In genomic region chr12:122895757-122896636, GRCh38 we compare ENCODE assay signal across 8 cellular contexts. TPM values are rescaled to one million over a fixed set of nuclear protein-coding genes. Genes with fewer than 3 reads are reported as not detected.
DNase-seq lines count a peak whose midpoint lies in the region; ATAC-seq and TF ChIP-seq lines count a peak whose summit lies in the region.

A gene with protein sequence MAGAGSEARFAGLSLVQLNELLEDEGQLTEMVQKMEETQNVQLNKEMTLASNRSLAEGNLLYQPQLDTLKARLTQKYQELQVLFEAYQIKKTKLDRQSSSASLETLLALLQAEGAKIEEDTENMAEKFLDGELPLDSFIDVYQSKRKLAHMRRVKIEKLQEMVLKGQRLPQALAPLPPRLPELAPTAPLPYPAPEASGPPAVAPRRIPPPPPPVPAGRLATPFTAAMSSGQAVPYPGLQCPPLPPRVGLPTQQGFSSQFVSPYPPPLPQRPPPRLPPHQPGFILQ (minus strand): TSS chr12:122896124. CDS start chr12:122896062, 62 bp downstream.

- peak within 1 kb of the TSS; percentile 100 for H3K27ac ChIP-seq in Panc1 (ENCODE audit: low read length)
- peak within 1 kb of the TSS; percentile 97 for H3K27ac ChIP-seq in naive thymus-derived CD4-positive, alpha-beta T cell (ENCODE audit: low read depth, low read length)

- peaks cover 0 to 13% (median 0%) of the 10 kb centered on the region in 5 donors for H3K27me3 Mint-ChIP-seq in naive thymus-derived CD4-positive, alpha-beta T cell

- peaks cover 2% of the 10 kb centered on the region for H3K36me3 ChIP-seq in Panc1 (ENCODE audit: control insufficient read depth, insufficient read depth, low read length)
- H3K36me3 ChIP-seq in naive thymus-derived CD4-positive, alpha-beta T cell (ENCODE audit: control insufficient read depth in 2 of 3, insufficient read depth in 3 of 3, low read length in 3 of 3): peaks cover 0 to 5% (median 0%) of the 10 kb centered on the region in 3 experiments

- no TSS peak for BruUV-seq in Panc1 (replicated peaks; lab: Mats Ljungman, UMichigan)

- DNase-seq in NCI-H1694 treated with DMSO at 0.1 percent for 48 hours (lab: John Stamatoyannopoulos, UW) (peak; percentile 8), NCI-H1694 (lab: John Stamatoyannopoulos, UW) (no peak), Panc1 (ENCODE audit: low read depth, low spot score) (no peak), fibroblast of gingiva (ENCODE audit: low read depth) (peak; percentile 91)
- peak; percentile 69 to 83 for DNase-seq in activated T-helper 1 cell treated with anti-CD3 and anti-CD28 coated beads, Interleukin-2, amount 50 U/mL, for 16 hours (ENCODE audit: low read depth in 1 of 2, low spot score in 1 of 2)
- peak; percentile 91 to 97 (median 94) for DNase-seq in naive thymus-derived CD4-positive, alpha-beta T cell
- peak; percentile 96 for DNase-seq in stimulated activated effector memory CD8-positive, alpha-beta T cell treated with anti-CD3 and anti-CD28 coated beads, Interleukin-12 subunit alpha, Interleukin-12 subunit beta, amount 100 ng/mL, for 72 hours (ENCODE audit: low spot score in 2 of 2)

- intact Hi-C loops in Panc1 (cut with micrococcal nuclease; ENCODE audit: unreplicated experiment): loop anchor here (5.0 kb wide), 1 partner anchor 46 kb away; no protein-coding TSS in a partner anchor
- intact Hi-C loops in naive thymus-derived CD4-positive, alpha-beta T cell (cut with micrococcal nuclease): loop anchor here (1.0 to 10.0 kb wide), 6 partner anchors 34 to 371 kb away; partner anchors contain the start of genes ABCB9 (in 1 of the 2), KNTC1 (in 1 of the 2), MPHOSPH9 (in 1 of the 2) and MTRFR (in 1 of the 2)

- no peaks in the 10 kb centered on the region for H3K9me3 ChIP-seq in Panc1 (ENCODE audit: control insufficient read depth, insufficient read depth, low read depth, low read length)
- no peaks in the 10 kb centered on the region for H3K9me3 ChIP-seq in naive thymus-derived CD4-positive, alpha-beta T cell (ENCODE audit: control insufficient read depth in 2 of 3, low read length in 3 of 3)

- TF ChIP-seq CTCF in Panc1 (IDR thresholded peaks at IDR 0.05): no peak

- H3K4me3 Mint-ChIP-seq in naive thymus-derived CD4-positive, alpha-beta T cell: peak within 1 kb of the TSS; percentile 86 to 99 (median 95)
- peak within 1 kb of the TSS; percentile 94 for H3K4me3 Mint-ChIP-seq in stimulated activated effector memory CD8-positive, alpha-beta T cell treated with anti-CD3 and anti-CD28 coated beads, Interleukin-12 subunit alpha, Interleukin-12 subunit beta, amount 100 ng/mL, for 72 hours

- CTCF ChIA-PET in Panc1 (lab: Charles Lee): no interaction called here
- CTCF ChIA-PET in naive thymus-derived CD4-positive, alpha-beta T cell (lab: Charles Lee): interaction anchor here (0.7 to 2.2 kb wide), 7 partner anchors 13 to 342 kb away, joined by 3 to 10 read pairs (median 4); partner anchors contain the start of gene OGFOD2

- peak within 1 kb of the TSS; percentile 78 to 91 for H3K4me3 ChIP-seq in Panc1 (ENCODE audit: low read depth in 2 of 2, low read length in 2 of 2)
- H3K4me3 ChIP-seq in naive thymus-derived CD4-positive, alpha-beta T cell (ENCODE audit: low read length): peak within 1 kb of the TSS; percentile 82

- H3K4me1 Mint-ChIP-seq in naive thymus-derived CD4-positive, alpha-beta T cell: peaks cover 67 to 96% (median 87%) of the 10 kb centered on the region in 7 donors
- peaks cover 79% of the 10 kb centered on the region for H3K4me1 Mint-ChIP-seq in stimulated activated effector memory CD8-positive, alpha-beta T cell treated with anti-CD3 and anti-CD28 coated beads, Interleukin-12 subunit alpha, Interleukin-12 subunit beta, amount 100 ng/mL, for 72 hours

- H3K36me3 Mint-ChIP-seq in naive thymus-derived CD4-positive, alpha-beta T cell: peaks cover 0 to 32% (median 0%) of the 10 kb centered on the region in 5 donors
- peaks cover 42% of the 10 kb centered on the region for H3K36me3 Mint-ChIP-seq in stimulated activated effector memory CD8-positive, alpha-beta T cell treated with anti-CD3 and anti-CD28 coated beads, Interleukin-12 subunit alpha, Interleukin-12 subunit beta, amount 100 ng/mL, for 72 hours

- in situ Hi-C loops in Panc1 (cut with HindIII; ENCODE audit: low pct_unique_long_range_greater_than_20kb, low sequenced_read_pairs): no loop called here

- peak within 1 kb of the TSS; percentile 72 to 100 (median 99) for H3K27ac Mint-ChIP-seq in naive thymus-derived CD4-positive, alpha-beta T cell
- peak within 1 kb of the TSS; percentile 99 for H3K27ac Mint-ChIP-seq in stimulated activated effector memory CD8-positive, alpha-beta T cell treated with anti-CD3 and anti-CD28 coated beads, Interleukin-12 subunit alpha, Interleukin-12 subunit beta, amount 100 ng/mL, for 72 hours

- ATAC-seq in HG03565 (IDR thresholded peaks at IDR 0.05; ENCODE audit: unreplicated experiment): peak; percentile 64
- ATAC-seq in Panc1: peak; percentile 66
- peak; percentile 85 for ATAC-seq in naive thymus-derived CD4-positive, alpha-beta T cell
- peak; percentile 75 for ATAC-seq in stimulated activated effector memory CD8-positive, alpha-beta T cell treated with anti-CD3 and anti-CD28 coated beads, Interleukin-12 subunit alpha, Interleukin-12 subunit beta, amount 100 ng/mL, for 72 hours

- H3K27me3 ChIP-seq in Panc1 (ENCODE audit: control insufficient read depth, insufficient read depth, low read length): no peaks in the 10 kb centered on the region
- no peaks in the 10 kb centered on the region for H3K27me3 ChIP-seq in naive thymus-derived CD4-positive, alpha-beta T cell (ENCODE audit: control insufficient read depth in 2 of 2, insufficient read depth in 2 of 2, low read length in 2 of 2)

- peaks cover 43% of the 10 kb centered on the region for H3K4me1 ChIP-seq in Panc1 (ENCODE audit: control insufficient read depth, insufficient read depth, low read length)
- peaks cover 59 to 75% of the 10 kb centered on the region in 2 donors for H3K4me1 ChIP-seq in naive thymus-derived CD4-positive, alpha-beta T cell (ENCODE audit: control insufficient read depth in 2 of 2, insufficient read depth in 2 of 2, low read length in 2 of 2)

- POLR2A ChIA-PET in Panc1 (lab: Charles Lee): interaction anchor here (0.7 kb wide), 2 partner anchors 352 to 653 kb away, joined by 3 read pairs; no protein-coding TSS in a partner anchor
- POLR2A ChIA-PET in naive thymus-derived CD4-positive, alpha-beta T cell (lab: Charles Lee): interaction anchor here (0.6 to 7.2 kb wide), 14 partner anchors 7 to 239 kb away, joined by 3 to 66 read pairs (median 4); partner anchors contain the start of gene OGFOD2

- H3K9me3 Mint-ChIP-seq in naive thymus-derived CD4-positive, alpha-beta T cell: peaks cover 0 to 5% (median 0%) of the 10 kb centered on the region in 11 donors
- peaks cover 5% of the 10 kb centered on the region for H3K9me3 Mint-ChIP-seq in stimulated activated effector memory CD8-positive, alpha-beta T cell treated with anti-CD3 and anti-CD28 coated beads, Interleukin-12 subunit alpha, Interleukin-12 subunit beta, amount 100 ng/mL, for 72 hours

RNA-seq across cellular contexts. Expression of the gene that starts here (rescaled TPM):
- 76.7 TPM for total RNA-seq in Panc1 (2021; ENCODE audit: unreplicated experiment)
- 70.8 TPM for polyA plus RNA-seq in Panc1 (2012; ENCODE audit: insufficient read length)
- total RNA-seq in naive thymus-derived CD4-positive, alpha-beta T cell: 100 to 1,000 TPM in 1 of 5 experiments, 10 to 100 TPM in 4; 25.3 to 101 (median 30.1) TPM
- polyA plus RNA-seq in naive thymus-derived CD4-positive, alpha-beta T cell: 10 to 100 TPM; 16.5 to 16.9 TPM

Comparison
In these comparisons a context has a peak if more than half of its experiments do, and no peak if none do; other contexts are left out.
1. DNase-seq: peak in NCI-H1694 treated with DMSO at 0.1 percent for 48 hours (single experiment), activated T-helper 1 cell treated with anti-CD3 and anti-CD28 coated beads, Interleukin-2, amount 50 U/mL, for 16 hours (2 of 2), fibroblast of gingiva (single experiment), naive thymus-derived CD4-positive, alpha-beta T cell (9 of 9) and stimulated activated effector memory CD8-positive, alpha-beta T cell treated with anti-CD3 and anti-CD28 coated beads, Interleukin-12 subunit alpha, Interleukin-12 subunit beta, amount 100 ng/mL, for 72 hours (2 of 2); none in NCI-H1694 (single experiment) and Panc1 (single experiment).
2. Peak in every context shown above with its lines, with median percentiles within 50 percentile points of each other: ATAC-seq.